ENCODE assay signal across 8 cellular contexts in genomic region chr4:102627831-102628523, GRCh38.
A peak's percentile ranks its signal among the peaks of the same experiment; 100 is the strongest.
DNase-seq lines count a peak whose midpoint lies in the region; FAIRE-seq and TF ChIP-seq lines count a peak whose summit lies in the region.

No MANE protein-coding gene starts in this region.

- no peaks in the 10 kb centered on the region for H3K9me3 ChIP-seq in stomach

- no peaks in the 10 kb centered on the region for H3K9me3 Mint-ChIP-seq in Calu3 (ENCODE audit: low read depth, unreplicated experiment)
- H3K9me3 Mint-ChIP-seq in T-helper 2 cell treated with Interferon-gamma antibody and Interleukin-4, amounts not matched to agents 5 μg/mL and 100 μg/mL, for 36 hours: no peaks in the 10 kb centered on the region

- peaks cover 10% of the 10 kb centered on the region for H3K36me3 Mint-ChIP-seq in Calu3 (ENCODE audit: insufficient read depth, unreplicated experiment)
- H3K36me3 Mint-ChIP-seq in T-helper 2 cell treated with Interferon-gamma antibody and Interleukin-4, amounts not matched to agents 5 μg/mL and 100 μg/mL, for 36 hours (ENCODE audit: low read depth): peaks cover 8% of the 10 kb centered on the region

- H3K27me3 Mint-ChIP-seq in Calu3 (ENCODE audit: unreplicated experiment): no peaks in the 10 kb centered on the region
- no peaks in the 10 kb centered on the region for H3K27me3 Mint-ChIP-seq in T-helper 2 cell treated with Interferon-gamma antibody and Interleukin-4, amounts not matched to agents 5 μg/mL and 100 μg/mL, for 36 hours (ENCODE audit: low read depth)

- peaks cover 0 to 26% (median 0%) of the 10 kb centered on the region in 4 donors for H3K4me1 ChIP-seq in stomach

- peaks cover 42% of the 10 kb centered on the region for H3K4me1 Mint-ChIP-seq in Calu3 (ENCODE audit: low read depth, unreplicated experiment)
- peaks cover 41% of the 10 kb centered on the region for H3K4me1 Mint-ChIP-seq in T-helper 2 cell treated with Interferon-gamma antibody and Interleukin-4, amounts not matched to agents 5 μg/mL and 100 μg/mL, for 36 hours (ENCODE audit: low read depth)

- peaks cover 3 to 20% (median 16%) of the 10 kb centered on the region in 4 donors for H3K36me3 ChIP-seq in stomach

- H3K27ac Mint-ChIP-seq in Calu3 (ENCODE audit: unreplicated experiment): peak overlapping the region; percentile 85
- H3K27ac Mint-ChIP-seq in T-helper 2 cell treated with Interferon-gamma antibody and Interleukin-4, amounts not matched to agents 5 μg/mL and 100 μg/mL, for 36 hours: no peak overlapping the region

- DNase-seq in Calu3: peak; percentile 21
- DNase-seq in H54 (ENCODE audit: insufficient read length, low spot score): peak; percentile 35
- DNase-seq in T-helper 2 cell treated with Interferon-gamma antibody and Interleukin-4, amounts not matched to agents 5 μg/mL and 100 μg/mL, for 36 hours (ENCODE audit: low spot score): peak; percentile 58
- peak; percentile 78 for DNase-seq in iris pigment epithelial cell (ENCODE audit: low read depth)
- no peak for DNase-seq in stomach
- no peak for DNase-seq in stimulated activated naive CD4-positive, alpha-beta T cell (lab: John Stamatoyannopoulos, UW)
- no peak for DNase-seq in NCI-H1694 (lab: John Stamatoyannopoulos, UW)
- no peak for DNase-seq in GM19240 (ENCODE audit: insufficient read length, low spot score)

- CTCF ChIA-PET in Calu3 (lab: Charles Lee): interaction anchor here (0.7 kb wide), 1 partner anchor 12 kb away, joined by 3 read pairs; no protein-coding TSS in a partner anchor

- H3K27ac ChIP-seq in stomach: no peak overlapping the region

- intact Hi-C loops in Calu3 (cut with micrococcal nuclease; ENCODE audit: unreplicated experiment): loop anchor here (10.0 kb wide), 2 partner anchors 87 to 157 kb away; no protein-coding TSS in a partner anchor
- intact Hi-C loops in stomach (cut with DNase I; ENCODE audit: low total_unique reads): loop anchor here (10.0 kb wide), 2 partner anchors 173 to 377 kb away; no protein-coding TSS in a partner anchor

- no peak for TF ChIP-seq EP300 in stomach (IDR thresholded peaks at IDR 0.05)

- peak; percentile 76 for FAIRE-seq in H54 (lab: Jason Lieb, UNC)

- TF ChIP-seq CTCF in Calu3 (IDR thresholded peaks at IDR 0.05; ENCODE audit: unreplicated experiment) (no peak), stomach (IDR thresholded peaks at IDR 0.05) (no peak)

- H3K27me3 ChIP-seq in stomach: no peaks in the 10 kb centered on the region

- TF ChIP-seq POLR2A in H54 (IDR thresholded peaks at IDR 0.05; ENCODE audit: low read depth, low read length): no peak
- no peak for TF ChIP-seq POLR2A in stomach (IDR thresholded peaks at IDR 0.05)

- H3K4me3 ChIP-seq in stomach: no peak overlapping the region

- no peak overlapping the region for H3K4me3 Mint-ChIP-seq in Calu3 (ENCODE audit: low read depth, unreplicated experiment)
- no peak overlapping the region for H3K4me3 Mint-ChIP-seq in T-helper 2 cell treated with Interferon-gamma antibody and Interleukin-4, amounts not matched to agents 5 μg/mL and 100 μg/mL, for 36 hours

- BruUV-seq in Calu3 (replicated peaks; lab: Mats Ljungman, UMichigan): no TSS peak

- 46 to 58% (median 56%) methylated on average over 3 of the region's 3 CpGs for WGBS in stomach, 5 donors

Comparison
In these comparisons a context has a peak if more than half of its experiments do, and no peak if none do; other contexts are left out.
1. DNase-seq: peak in Calu3 (single experiment), H54 (single experiment), T-helper 2 cell treated with Interferon-gamma antibody and Interleukin-4, amounts not matched to agents 5 μg/mL and 100 μg/mL, for 36 hours (single experiment) and iris pigment epithelial cell (single experiment); none in stomach (single experiment), stimulated activated naive CD4-positive, alpha-beta T cell (0 of 6), NCI-H1694 (single experiment) and GM19240 (single experiment).